Comparison of ENCODE assay signal across 8 cellular contexts in genomic region chr11:76444065-76444383, GRCh38. TPM values are rescaled to one million over a fixed set of nuclear protein-coding genes. Genes with fewer than 3 reads are reported as not detected.
DNase-seq lines count a peak whose midpoint lies in the region; ATAC-seq and TF ChIP-seq lines count a peak whose summit lies in the region.

No MANE protein-coding gene starts in this region.

- ATAC-seq in naive B cell (ENCODE audit: low read depth in 2 of 2) (no peak), GM19035 (IDR thresholded peaks at IDR 0.05; ENCODE audit: unreplicated experiment) (no peak)

- H3K27ac Mint-ChIP-seq in naive B cell, result peak overlapping the region; percentile 94 to 99 (median 97)

- TF ChIP-seq CTCF in AG09309 (IDR thresholded peaks at IDR 0.05; ENCODE audit: control insufficient read depth, insufficient read depth, low read depth, low read length, missing control alignments), result no peak
- TF ChIP-seq CTCF in choroid plexus epithelial cell (conservative IDR thresholded peaks at IDR 0.05; ENCODE audit: low read depth, low read length), result no peak

- H3K27me3 Mint-ChIP-seq in naive B cell, result no peaks in the 10 kb centered on the region

- H3K4me1 Mint-ChIP-seq in naive B cell, result peaks cover 36 to 43% (median 38%) of the 10 kb centered on the region in 3 donors

- H3K4me3 Mint-ChIP-seq in naive B cell, result peak overlapping the region; percentile 90 to 99 (median 96)

- peak overlapping the region; percentile 96 for H3K4me3 ChIP-seq in AG09309 (ENCODE audit: control insufficient read depth, low read depth, low read length)
- H3K4me3 ChIP-seq in Jurkat, Clone E6-1 (ENCODE audit: low read length), result peak overlapping the region; percentile 96
- peak overlapping the region; percentile 93 for H3K4me3 ChIP-seq in choroid plexus epithelial cell (ENCODE audit: low read depth, low read length)

- no peaks in the 10 kb centered on the region for H3K9me3 Mint-ChIP-seq in naive B cell

- DNase-seq in AG09309 (ENCODE audit: low read depth), result no peak
- no peak for DNase-seq in Jurkat, Clone E6-1 (ENCODE audit: low read depth, low spot score)
- no peak for DNase-seq in choroid plexus epithelial cell (ENCODE audit: low read depth)
- no peak for DNase-seq in naive B cell
- DNase-seq in cortex of kidney (lab: John Stamatoyannopoulos, UW), result no peak
- DNase-seq in occipital lobe (lab: John Stamatoyannopoulos, UW), result no peak
- DNase-seq in NCI-H2107 treated with DMSO at 0.1 percent for 48 hours (lab: John Stamatoyannopoulos, UW; ENCODE audit: unreplicated experiment), result no peak

- peaks cover 0 to 3% of the 10 kb centered on the region in 2 donors for H3K36me3 Mint-ChIP-seq in naive B cell

RNA-seq across cellular contexts. Expression of gene EMSY, which starts 0.8 kb away (rescaled TPM):
- 22.6 TPM for polyA plus RNA-seq in Jurkat, Clone E6-1 (2012; ENCODE audit: insufficient read depth, insufficient read length)
- 10 to 100 TPM; 15.0 to 26.8 (median 22.2) TPM for polyA plus RNA-seq in naive B cell (ENCODE audit: low read depth in 6 of 6)
- 46.3 TPM for total RNA-seq in occipital lobe
